8 cellular contexts compared by ENCODE assay signal in genomic region chr19:54164369-54165068, GRCh38. TPM values are rescaled to one million over a fixed set of nuclear protein-coding genes. Genes with fewer than 3 reads are reported as not detected.
DNase-seq lines count a peak whose midpoint lies in the region; ATAC-seq and TF ChIP-seq lines count a peak whose summit lies in the region.

No MANE protein-coding gene starts in this region.

- H3K9me3 Mint-ChIP-seq in T-helper 2 cell treated with Interferon-gamma antibody and Interleukin-4, amounts not matched to agents 5 μg/mL and 100 μg/mL, for 36 hours = no peaks in the 10 kb centered on the region
- H3K9me3 Mint-ChIP-seq in central memory CD8-positive, alpha-beta T cell = no peaks in the 10 kb centered on the region
- peaks cover 0 to 5% (median 0%) of the 10 kb centered on the region in 11 donors for H3K9me3 Mint-ChIP-seq in naive thymus-derived CD4-positive, alpha-beta T cell
- H3K9me3 Mint-ChIP-seq in stimulated activated memory B cell treated with anti-CD40 and anti-IgM and Interleukin-4, amounts not matched to agents 10 μg/mL and 1 μg/mL and 100 μg/mL, for 72 hours = no peaks in the 10 kb centered on the region

- peak; percentile 53 for DNase-seq in GM12865 (ENCODE audit: low read depth)
- DNase-seq in T-helper 2 cell treated with Interferon-gamma antibody and Interleukin-4, amounts not matched to agents 5 μg/mL and 100 μg/mL, for 36 hours (ENCODE audit: low spot score) = peak; percentile 80
- DNase-seq in central memory CD8-positive, alpha-beta T cell (ENCODE audit: low spot score in 2 of 2) = peak; percentile 47 to 58
- DNase-seq in naive thymus-derived CD4-positive, alpha-beta T cell = peak in 2 of 9 donors; percentile 50 to 86
- DNase-seq in NOMO-1 treated with dmso at 0.1 percent for 144 hours (lab: John Stamatoyannopoulos, UW; ENCODE audit: unreplicated experiment) = no peak
- no peak for DNase-seq in NCI-H1105 treated with DMSO at 0.1 percent for 48 hours (lab: John Stamatoyannopoulos, UW)

- no peaks in the 10 kb centered on the region for H3K27me3 ChIP-seq in naive thymus-derived CD4-positive, alpha-beta T cell (ENCODE audit: control insufficient read depth in 2 of 2, insufficient read depth in 2 of 2, low read length in 2 of 2)

- H3K4me3 Mint-ChIP-seq in T-helper 2 cell treated with Interferon-gamma antibody and Interleukin-4, amounts not matched to agents 5 μg/mL and 100 μg/mL, for 36 hours = peak overlapping the region; percentile 81
- H3K4me3 Mint-ChIP-seq in central memory CD8-positive, alpha-beta T cell = peak overlapping the region; percentile 69
- peak overlapping the region; percentile 27 to 95 (median 58) for H3K4me3 Mint-ChIP-seq in naive thymus-derived CD4-positive, alpha-beta T cell
- H3K4me3 Mint-ChIP-seq in stimulated activated memory B cell treated with anti-CD40 and anti-IgM and Interleukin-4, amounts not matched to agents 10 μg/mL and 1 μg/mL and 100 μg/mL, for 72 hours = no peak overlapping the region

- ATAC-seq in central memory CD8-positive, alpha-beta T cell (replicated peaks; ENCODE audit: extremely low read depth, poor library complexity, severe bottlenecking) = no peak
- peak; percentile 16 for ATAC-seq in naive thymus-derived CD4-positive, alpha-beta T cell
- no peak for ATAC-seq in GM18858 (IDR thresholded peaks at IDR 0.05; ENCODE audit: unreplicated experiment)
- ATAC-seq in stimulated activated memory B cell treated with anti-CD40 and anti-IgM and Interleukin-4, amounts not matched to agents 10 μg/mL and 1 μg/mL and 100 μg/mL, for 72 hours = no peak

- H3K4me1 Mint-ChIP-seq in T-helper 2 cell treated with Interferon-gamma antibody and Interleukin-4, amounts not matched to agents 5 μg/mL and 100 μg/mL, for 36 hours (ENCODE audit: low read depth) = peaks cover 31% of the 10 kb centered on the region
- H3K4me1 Mint-ChIP-seq in central memory CD8-positive, alpha-beta T cell = peaks cover 42% of the 10 kb centered on the region
- peaks cover 29 to 55% (median 45%) of the 10 kb centered on the region in 7 donors for H3K4me1 Mint-ChIP-seq in naive thymus-derived CD4-positive, alpha-beta T cell
- H3K4me1 Mint-ChIP-seq in stimulated activated memory B cell treated with anti-CD40 and anti-IgM and Interleukin-4, amounts not matched to agents 10 μg/mL and 1 μg/mL and 100 μg/mL, for 72 hours = peaks cover 56% of the 10 kb centered on the region

- H3K27me3 Mint-ChIP-seq in T-helper 2 cell treated with Interferon-gamma antibody and Interleukin-4, amounts not matched to agents 5 μg/mL and 100 μg/mL, for 36 hours (ENCODE audit: low read depth) = no peaks in the 10 kb centered on the region
- H3K27me3 Mint-ChIP-seq in central memory CD8-positive, alpha-beta T cell = no peaks in the 10 kb centered on the region
- H3K27me3 Mint-ChIP-seq in naive thymus-derived CD4-positive, alpha-beta T cell = no peaks in the 10 kb centered on the region
- H3K27me3 Mint-ChIP-seq in stimulated activated memory B cell treated with anti-CD40 and anti-IgM and Interleukin-4, amounts not matched to agents 10 μg/mL and 1 μg/mL and 100 μg/mL, for 72 hours = peaks cover 39% of the 10 kb centered on the region

- no peak overlapping the region for H3K4me3 ChIP-seq in GM12865 (ENCODE audit: low read depth, low read length)
- no peak overlapping the region for H3K4me3 ChIP-seq in naive thymus-derived CD4-positive, alpha-beta T cell (ENCODE audit: low read length)

- POLR2A ChIA-PET in naive thymus-derived CD4-positive, alpha-beta T cell (lab: Charles Lee) = interaction anchor here (0.9 to 1.2 kb wide), 3 partner anchors 25 to 35 kb away, joined by 3 read pairs; partner anchors contain the start of genes MBOAT7 and RPS9

- H3K27ac Mint-ChIP-seq in T-helper 2 cell treated with Interferon-gamma antibody and Interleukin-4, amounts not matched to agents 5 μg/mL and 100 μg/mL, for 36 hours = peak overlapping the region; percentile 52
- peak overlapping the region; percentile 59 for H3K27ac Mint-ChIP-seq in central memory CD8-positive, alpha-beta T cell (ENCODE audit: low read depth)
- peak overlapping the region in 2 of 9 donors; percentile 21 to 49 for H3K27ac Mint-ChIP-seq in naive thymus-derived CD4-positive, alpha-beta T cell
- H3K27ac Mint-ChIP-seq in stimulated activated memory B cell treated with anti-CD40 and anti-IgM and Interleukin-4, amounts not matched to agents 10 μg/mL and 1 μg/mL and 100 μg/mL, for 72 hours = no peak overlapping the region

- H3K36me3 ChIP-seq in naive thymus-derived CD4-positive, alpha-beta T cell (ENCODE audit: control insufficient read depth in 2 of 3, insufficient read depth in 3 of 3, low read length in 3 of 3) = peaks cover 0 to under 1% (median 0%) of the 10 kb centered on the region in 3 experiments

- intact Hi-C loops in naive thymus-derived CD4-positive, alpha-beta T cell (cut with micrococcal nuclease) = loop anchor here in 1 of 2 donors (10.0 kb wide), 1 partner anchor 1490 kb away; the partner anchor contains the start of gene U2AF2

- H3K9me3 ChIP-seq in naive thymus-derived CD4-positive, alpha-beta T cell (ENCODE audit: control insufficient read depth in 2 of 3, low read length in 3 of 3) = no peaks in the 10 kb centered on the region

- no peak overlapping the region for H3K27ac ChIP-seq in naive thymus-derived CD4-positive, alpha-beta T cell (ENCODE audit: low read depth, low read length)

- no peak for TF ChIP-seq CTCF in GM12865 (IDR thresholded peaks at IDR 0.05; ENCODE audit: insufficient read depth, low read depth, low read length, missing control alignments)

- H3K4me1 ChIP-seq in naive thymus-derived CD4-positive, alpha-beta T cell (ENCODE audit: control insufficient read depth in 2 of 2, insufficient read depth in 2 of 2, low read length in 2 of 2) = peaks cover 17 to 31% of the 10 kb centered on the region in 2 donors

- CTCF ChIA-PET in naive thymus-derived CD4-positive, alpha-beta T cell (lab: Charles Lee) = interaction anchor here (0.9 kb wide), 1 partner anchor 67 kb away, joined by 3 read pairs; no protein-coding TSS in a partner anchor

- peaks cover 1% of the 10 kb centered on the region for H3K36me3 Mint-ChIP-seq in T-helper 2 cell treated with Interferon-gamma antibody and Interleukin-4, amounts not matched to agents 5 μg/mL and 100 μg/mL, for 36 hours (ENCODE audit: low read depth)
- peaks cover 14% of the 10 kb centered on the region for H3K36me3 Mint-ChIP-seq in central memory CD8-positive, alpha-beta T cell (ENCODE audit: insufficient read depth)
- peaks cover 0 to 2% (median 0%) of the 10 kb centered on the region in 5 donors for H3K36me3 Mint-ChIP-seq in naive thymus-derived CD4-positive, alpha-beta T cell
- no peaks in the 10 kb centered on the region for H3K36me3 Mint-ChIP-seq in stimulated activated memory B cell treated with anti-CD40 and anti-IgM and Interleukin-4, amounts not matched to agents 10 μg/mL and 1 μg/mL and 100 μg/mL, for 72 hours

RNA-seq across cellular contexts. Expression of gene LENG1, which starts 5.0 kb away (rescaled TPM):
- 10 to 100 TPM in 3 of 5 experiments, 1 to 10 TPM in 2; 7.1 to 20.4 (median 11.8) TPM for total RNA-seq in naive thymus-derived CD4-positive, alpha-beta T cell
- 10 to 100 TPM; 11.9 to 13.5 TPM for polyA plus RNA-seq in naive thymus-derived CD4-positive, alpha-beta T cell

RNA-seq across cellular contexts. Expression of gene TMC4, which starts 8.4 kb away (rescaled TPM):
- 1 to 10 TPM in 3 of 5 experiments, not detected in 2; 1.0 to 5.9 (median 1.2) TPM for total RNA-seq in naive thymus-derived CD4-positive, alpha-beta T cell
- under 1 TPM in 1 of 2 donors, not detected in 1; 0.20 TPM for polyA plus RNA-seq in naive thymus-derived CD4-positive, alpha-beta T cell

RNA-seq across cellular contexts. Expression of gene MBOAT7, which starts 24.9 kb away (rescaled TPM):
- total RNA-seq in naive thymus-derived CD4-positive, alpha-beta T cell = 10 to 100 TPM; 25.8 to 79.4 (median 43.0) TPM
- 10 to 100 TPM; 11.3 to 18.9 TPM for polyA plus RNA-seq in naive thymus-derived CD4-positive, alpha-beta T cell

RNA-seq across cellular contexts. Expression of gene TSEN34, which starts 26.6 kb away (rescaled TPM):
- total RNA-seq in naive thymus-derived CD4-positive, alpha-beta T cell = 10 to 100 TPM in 4 of 5 experiments, 1 to 10 TPM in 1; 9.5 to 24.2 (median 17.8) TPM
- polyA plus RNA-seq in naive thymus-derived CD4-positive, alpha-beta T cell = 10 to 100 TPM; 29.5 to 48.7 TPM

RNA-seq across cellular contexts. Expression of gene CNOT3, which starts 27.0 kb away (rescaled TPM):
- total RNA-seq in naive thymus-derived CD4-positive, alpha-beta T cell = 10 to 100 TPM; 38.0 to 84.6 (median 63.9) TPM
- polyA plus RNA-seq in naive thymus-derived CD4-positive, alpha-beta T cell = 10 to 100 TPM; 10.1 to 13.1 TPM

Comparison
In these comparisons a context has a peak if more than half of its experiments do, and no peak if none do; other contexts are left out.
1. DNase-seq: peak in GM12865 (single experiment), T-helper 2 cell treated with Interferon-gamma antibody and Interleukin-4, amounts not matched to agents 5 μg/mL and 100 μg/mL, for 36 hours (single experiment) and central memory CD8-positive, alpha-beta T cell (2 of 2); none in NOMO-1 treated with dmso at 0.1 percent for 144 hours (single experiment) and NCI-H1105 treated with DMSO at 0.1 percent for 48 hours (single experiment).